In the genomic region with DNA sequence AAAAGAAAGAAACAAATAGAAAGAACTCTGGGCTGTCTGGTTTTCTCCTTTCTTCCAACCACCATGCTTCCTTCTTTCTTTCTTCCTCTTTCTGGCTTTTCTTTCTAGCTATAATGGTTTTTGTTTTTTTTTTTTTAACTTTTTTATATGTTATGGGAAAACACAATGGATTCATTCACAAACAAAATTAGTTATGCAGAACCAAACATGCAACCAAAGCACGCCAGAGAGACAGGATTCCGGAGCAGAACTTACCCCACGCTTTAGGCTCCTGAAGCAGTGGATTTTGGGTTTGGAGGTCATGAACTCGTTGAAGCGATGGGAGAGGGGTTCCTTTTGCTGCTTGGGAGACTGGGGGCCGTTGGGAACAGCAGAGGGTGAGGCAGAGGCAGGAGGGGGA, we compare ENCODE assay signal across 24 cellular contexts.
DNase-seq lines count a peak whose midpoint lies in the region; ATAC-seq and TF ChIP-seq lines count a peak whose summit lies in the region.
"Had no signal": no experiment of that assay in that cellular context is flagged by ENCODE, and none has a peak within 500 bp of the region (broad histone marks: within the 10 kb centered on the region; RNA-seq: fewer than 3 reads in every experiment).

No MANE protein-coding gene starts in this region.

- no peak for ATAC-seq in HG03280 (IDR thresholded peaks at IDR 0.05; ENCODE audit: unreplicated experiment)
- ATAC-seq: GM12878, lower lobe of right lung had no signal

- H3K27me3 ChIP-seq in HL-60 (ENCODE audit: insufficient read depth, poor library complexity, severe bottlenecking): no peaks in the 10 kb centered on the region
- H3K27me3 ChIP-seq: SJSA1 had no signal

- H3K4me1 Mint-ChIP-seq in activated CD4-positive, alpha-beta memory T cell treated with anti-CD3 and anti-CD28 coated beads for 36 hours (ENCODE audit: low read depth): peaks cover 47% of the 10 kb centered on the region
- peaks cover 30% of the 10 kb centered on the region for H3K4me1 Mint-ChIP-seq in activated CD4-positive, alpha-beta memory T cell treated with anti-CD3 and anti-CD28 coated beads, Interleukin-2, amount 10 ng/mL, durations not matched to agents 7 days and 5 days

- H3K9me3 Mint-ChIP-seq in activated CD4-positive, alpha-beta memory T cell treated with anti-CD3 and anti-CD28 coated beads for 36 hours: no peaks in the 10 kb centered on the region
- no peaks in the 10 kb centered on the region for H3K9me3 Mint-ChIP-seq in activated CD4-positive, alpha-beta memory T cell treated with anti-CD3 and anti-CD28 coated beads, Interleukin-2, amount 10 ng/mL, durations not matched to agents 7 days and 5 days
- H3K9me3 Mint-ChIP-seq: neural crest cell had no signal

- peaks cover 50% of the 10 kb centered on the region for H3K36me3 Mint-ChIP-seq in activated CD4-positive, alpha-beta memory T cell treated with anti-CD3 and anti-CD28 coated beads for 36 hours
- peaks cover 66% of the 10 kb centered on the region for H3K36me3 Mint-ChIP-seq in activated CD4-positive, alpha-beta memory T cell treated with anti-CD3 and anti-CD28 coated beads, Interleukin-2, amount 10 ng/mL, durations not matched to agents 7 days and 5 days (ENCODE audit: low read depth)

- peak overlapping the region; percentile 35 for H3K27ac Mint-ChIP-seq in activated CD4-positive, alpha-beta memory T cell treated with anti-CD3 and anti-CD28 coated beads for 36 hours
- no peak overlapping the region for H3K27ac Mint-ChIP-seq in activated CD4-positive, alpha-beta memory T cell treated with anti-CD3 and anti-CD28 coated beads, Interleukin-2, amount 10 ng/mL, durations not matched to agents 7 days and 5 days
- H3K27ac Mint-ChIP-seq: B cell had no signal

- H3K27me3 Mint-ChIP-seq in activated CD4-positive, alpha-beta memory T cell treated with anti-CD3 and anti-CD28 coated beads for 36 hours: no peaks in the 10 kb centered on the region
- no peaks in the 10 kb centered on the region for H3K27me3 Mint-ChIP-seq in activated CD4-positive, alpha-beta memory T cell treated with anti-CD3 and anti-CD28 coated beads, Interleukin-2, amount 10 ng/mL, durations not matched to agents 7 days and 5 days
- H3K27me3 Mint-ChIP-seq: B cell had no signal

- CTCF ChIA-PET in activated CD4-positive, alpha-beta memory T cell treated with anti-CD3 and anti-CD28 coated beads for 36 hours (lab: Charles Lee): no interaction called here
- CTCF ChIA-PET in activated CD4-positive, alpha-beta memory T cell treated with anti-CD3 and anti-CD28 coated beads, Interleukin-2, amount 10 ng/mL, durations not matched to agents 7 days and 5 days (lab: Charles Lee): interaction anchor here (0.8 to 1.1 kb wide), 3 partner anchors 21 to 44 kb away, joined by 3 to 5 read pairs (median 3); no protein-coding TSS in a partner anchor

- no peak overlapping the region for H3K4me3 ChIP-seq in HL-60 (replicated peaks; ENCODE audit: insufficient read depth, low read length)
- H3K4me3 ChIP-seq: GM12878, lower lobe of right lung, SJSA1 had no signal

- intact Hi-C loops in activated CD4-positive, alpha-beta memory T cell treated with anti-CD3 and anti-CD28 coated beads for 36 hours (cut with micrococcal nuclease): no loop called here

- POLR2A ChIA-PET in activated CD4-positive, alpha-beta memory T cell treated with anti-CD3 and anti-CD28 coated beads for 36 hours (lab: Charles Lee): interaction anchor here (0.6 to 1.7 kb wide), 3 partner anchors 9 to 87 kb away, joined by 3 to 5 read pairs (median 4); no protein-coding TSS in a partner anchor
- POLR2A ChIA-PET in activated CD4-positive, alpha-beta memory T cell treated with anti-CD3 and anti-CD28 coated beads, Interleukin-2, amount 10 ng/mL, durations not matched to agents 7 days and 5 days (lab: Charles Lee): interaction anchor here (1.0 to 1.9 kb wide), 3 partner anchors 19 to 119 kb away, joined by 3 to 5 read pairs (median 3); no protein-coding TSS in a partner anchor

- H3K27ac ChIP-seq in HL-60 (replicated peaks) (peak overlapping the region; percentile 47), caudate nucleus (ENCODE audit: low read depth, low read length) (peak overlapping the region; percentile 60)
- H3K27ac ChIP-seq: lower lobe of right lung, SJSA1, WERI-Rb-1 had no signal

- no peak overlapping the region for H3K4me3 Mint-ChIP-seq in activated CD4-positive, alpha-beta memory T cell treated with anti-CD3 and anti-CD28 coated beads for 36 hours
- no peak overlapping the region for H3K4me3 Mint-ChIP-seq in activated CD4-positive, alpha-beta memory T cell treated with anti-CD3 and anti-CD28 coated beads, Interleukin-2, amount 10 ng/mL, durations not matched to agents 7 days and 5 days
- H3K4me3 Mint-ChIP-seq: B cell, neural crest cell had no signal

- DNase-seq in activated CD4-positive, alpha-beta memory T cell treated with anti-CD3 and anti-CD28 coated beads for 36 hours: no peak
- no peak for DNase-seq in activated CD4-positive, alpha-beta memory T cell treated with anti-CD3 and anti-CD28 coated beads, Interleukin-2, amount 10 ng/mL, durations not matched to agents 7 days and 5 days
- DNase-seq in HL-60 (ENCODE audit: low read depth in 1 of 2, low spot score in 1 of 2): no peak
- no peak for DNase-seq in caudate nucleus (lab: John Stamatoyannopoulos, UW)
- peak; percentile 61 for DNase-seq in pons (ENCODE audit: low spot score)
- no peak for DNase-seq in NCI-H1092 (lab: John Stamatoyannopoulos, UW)
- DNase-seq in stimulated activated CD4-positive, alpha-beta T cell treated with anti-CD3 and anti-CD28 coated beads, Interleukin-4, amount 100 ng/mL, for 1 hour: no peak
- DNase-seq: activated CD4-positive, alpha-beta T cell treated with anti-CD3 and anti-CD28 coated beads, Interleukin-2, amount 50 U/mL, for 1 hour; activated gamma-delta T cell treated with Interleukin-2 at 50 U/mL for 16 hours; Caco-2; dermis blood vessel endothelial cell; DND-41; glutamatergic neuron; kidney; lower lobe of right lung; NCI-H1105; NCI-H1930; NCI-H526; WERI-Rb-1 had no signal

- TF ChIP-seq CTCF in HL-60 (IDR thresholded peaks at IDR 0.05; ENCODE audit: insufficient read depth, low read length): no peak
